In the genomic region with DNA sequence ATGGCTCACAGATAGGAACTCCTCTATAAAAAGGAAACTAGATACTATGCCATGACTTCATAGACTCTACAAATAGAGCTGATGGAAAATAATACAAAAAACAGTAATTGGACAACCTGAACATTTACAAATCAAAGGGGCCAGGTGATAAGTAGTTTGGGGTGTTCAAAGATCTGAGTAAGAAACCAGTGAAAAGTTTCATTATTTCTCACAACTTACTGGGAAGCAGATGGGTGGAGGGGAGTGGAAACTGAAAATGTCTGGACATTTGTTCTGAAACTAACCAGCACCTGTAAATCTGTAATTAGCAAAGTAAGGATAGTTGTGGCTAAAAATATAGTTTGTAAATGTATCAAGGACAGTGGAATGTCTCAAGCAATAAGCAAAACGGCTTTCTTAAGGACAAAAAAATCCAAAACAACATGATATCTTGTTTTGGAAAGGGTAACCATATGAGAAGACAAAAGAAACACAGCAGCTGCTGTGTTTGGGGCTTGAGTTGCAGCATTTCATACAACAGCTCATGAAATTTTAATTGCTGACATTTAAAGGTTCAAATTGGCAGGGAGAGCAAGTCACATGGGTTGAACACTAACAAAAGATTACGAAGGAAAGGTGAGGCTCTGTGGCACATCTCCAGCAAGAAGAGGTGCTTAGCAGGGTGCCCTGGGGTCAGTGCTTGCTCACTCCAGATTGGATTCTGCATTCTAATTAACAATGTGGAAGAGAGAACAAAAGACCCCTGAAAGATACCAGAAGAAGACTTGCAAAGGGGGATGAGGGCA, we compare ENCODE assay signal across 15 cellular contexts. TPM values are rescaled to one million over a fixed set of nuclear protein-coding genes. Genes with fewer than 3 reads are reported as not detected.
DNase-seq lines count a peak whose midpoint lies in the region; ATAC-seq, FAIRE-seq and TF ChIP-seq lines count a peak whose summit lies in the region.
"Had no signal": no experiment of that assay in that cellular context is flagged by ENCODE, and none has a peak within 500 bp of the region (broad histone marks: within the 10 kb centered on the region; RNA-seq: fewer than 3 reads in every experiment).

No MANE protein-coding gene starts in this region.

- H3K9ac ChIP-seq in kidney (ENCODE audit: low read length in 2 of 2) = no peak overlapping the region

- no peak for TF ChIP-seq CTCF in gastroesophageal sphincter (IDR thresholded peaks at IDR 0.05)
- TF ChIP-seq CTCF in kidney (IDR thresholded peaks at IDR 0.05; ENCODE audit: borderline replicate concordance, extremely low read depth, insufficient read depth) = no peak
- TF ChIP-seq CTCF in ascending aorta (IDR thresholded peaks at IDR 0.05) = no peak

- H3K27me3 ChIP-seq in gastroesophageal sphincter (no peaks in the 10 kb centered on the region), ascending aorta (no peaks in the 10 kb centered on the region)

- WGBS in gastroesophageal sphincter (ENCODE audit: low coverage in 1 of 2), 2 donors = 19 to 22% methylated on average over 2 of the region's 2 CpGs

- ATAC-seq in GM21390 (IDR thresholded peaks at IDR 0.05; ENCODE audit: unreplicated experiment) (peak; percentile 54), gastroesophageal sphincter (no peak), GM21528 (IDR thresholded peaks at IDR 0.05; ENCODE audit: low FRiP score, unreplicated experiment) (no peak), sciatic nerve (no peak)

- intact Hi-C loops in kidney (cut with DNase I) (no loop called here), ascending aorta (cut with DNase I) (no loop called here), sciatic nerve (cut with DNase I) (loop anchor here (1.0 kb wide), 1 partner anchor 17 kb away; no protein-coding TSS in a partner anchor)

- H3K27ac ChIP-seq in gastroesophageal sphincter (peak overlapping the region; percentile 18 to 70 (median 62)), kidney (ENCODE audit: low read depth in 2 of 2, low read length in 2 of 2) (no peak overlapping the region), ascending aorta (no peak overlapping the region)

- DNase-seq in DMS 273 treated with DMSO at 0.1 percent for 48 hours (lab: John Stamatoyannopoulos, UW) (peak; percentile 22), NCI-H2029 treated with DMSO at 0.1 percent for 48 hours (lab: John Stamatoyannopoulos, UW) (peak; percentile 65), kidney (no peak), ascending aorta (ENCODE audit: low spot score in 2 of 2) (no peak), sciatic nerve (ENCODE audit: low spot score) (no peak)
- DNase-seq: activated CD4-positive, alpha-beta T cell treated with anti-CD3 and anti-CD28 coated beads for 48 hours; activated gamma-delta T cell; BE2C; GF-D8; NCI-H510A; stimulated activated CD4-positive, alpha-beta T cell treated with anti-CD3 and anti-CD28 coated beads, Interleukin-4, amount 100 ng/mL, for 1 hour; SW 1271 had no signal

- H3K4me3 ChIP-seq in gastroesophageal sphincter = no peak overlapping the region
- H3K4me3 ChIP-seq in kidney (ENCODE audit: low read length in 2 of 2) = no peak overlapping the region
- H3K4me3 ChIP-seq in ascending aorta = no peak overlapping the region

- no peak for FAIRE-seq in kidney (lab: Jason Lieb, UNC)

- H3K4me1 ChIP-seq in gastroesophageal sphincter = peaks cover 0 to 56% (median 11%) of the 10 kb centered on the region in 3 donors
- no peaks in the 10 kb centered on the region for H3K4me1 ChIP-seq in kidney (ENCODE audit: control insufficient read depth in 1 of 2, insufficient read depth in 1 of 2, low read depth in 1 of 2, low read length in 2 of 2)
- H3K4me1 ChIP-seq in ascending aorta = no peaks in the 10 kb centered on the region
- H3K4me1 ChIP-seq: BE2C had no signal

- H3K36me3 ChIP-seq in gastroesophageal sphincter (no peaks in the 10 kb centered on the region), kidney (ENCODE audit: control insufficient read depth in 1 of 2, insufficient read depth in 2 of 2, low read length in 2 of 2) (no peaks in the 10 kb centered on the region), ascending aorta (no peaks in the 10 kb centered on the region)
- H3K36me3 ChIP-seq: BE2C had no signal

- no peak for TF ChIP-seq POLR2A in gastroesophageal sphincter (IDR thresholded peaks at IDR 0.05)

- no peak for TF ChIP-seq EP300 in gastroesophageal sphincter (IDR thresholded peaks at IDR 0.05)

- H3K9me3 ChIP-seq in gastroesophageal sphincter (no peaks in the 10 kb centered on the region), kidney (ENCODE audit: control insufficient read depth in 1 of 2, low read length in 2 of 2) (no peaks in the 10 kb centered on the region), ascending aorta (no peaks in the 10 kb centered on the region)
- H3K9me3 ChIP-seq: BE2C had no signal

RNA-seq across cellular contexts. Expression of gene THBS1, which starts 26.7 kb away (rescaled TPM):
- total RNA-seq in gastroesophageal sphincter (1,000 to 10,000 TPM in 1 of 4 donors, 100 to 1,000 TPM in 3; 183 to 1,645 (median 277) TPM), kidney (377 TPM), ascending aorta (725 TPM), sciatic nerve (1,018 TPM)
- 26.4 TPM for polyA plus RNA-seq in kidney (ENCODE audit: insufficient read depth, low read depth, low replicate concordance)

Comparison
In these comparisons a context has a peak if more than half of its experiments do, and no peak if none do; other contexts are left out.
1. DNase-seq: peak in DMS 273 treated with DMSO at 0.1 percent for 48 hours (single experiment) and NCI-H2029 treated with DMSO at 0.1 percent for 48 hours (single experiment); none in kidney (single experiment), ascending aorta (0 of 2) and sciatic nerve (single experiment).
2. H3K27ac ChIP-seq: peak in gastroesophageal sphincter (4 of 4); none in kidney (0 of 2) and ascending aorta (0 of 2).